7 cellular contexts compared by ENCODE assay signal in genomic region chrX:8462488-8462887, GRCh38. TPM values are rescaled to one million over a fixed set of nuclear protein-coding genes. Genes with fewer than 3 reads are reported as not detected.
"Had no signal": no experiment of that assay in that cellular context is flagged by ENCODE, and none has a peak within 500 bp of the region (broad histone marks: within the 10 kb centered on the region; RNA-seq: fewer than 3 reads in every experiment).

No MANE protein-coding gene starts in this region.

- H3K27ac Mint-ChIP-seq: IgD-negative memory B cell had no signal

- H3K4me1 Mint-ChIP-seq: IgD-negative memory B cell had no signal

- FAIRE-seq: HTR-8/SVneo had no signal

- DNase-seq: IMR-90, KBM-7, KG1 had no signal

- H3K27ac ChIP-seq: HL-60 had no signal

- H3K27me3 Mint-ChIP-seq: IgD-negative memory B cell had no signal

RNA-seq across cellular contexts. Expression of gene VCX3B, which starts 2.1 kb away (rescaled TPM):
- total RNA-seq: HT-29, IMR-90 had no signal
- polyA plus RNA-seq: IgD-negative memory B cell, IMR-90 had no signal
